Comparison of ENCODE assay signal across 14 cellular contexts in genomic region chr3:19899264-19899663, GRCh38. TPM values are rescaled to one million over a fixed set of nuclear protein-coding genes. Genes with fewer than 3 reads are reported as not detected.
DNase-seq lines count a peak whose midpoint lies in the region; ATAC-seq, FAIRE-seq and TF ChIP-seq lines count a peak whose summit lies in the region.
"Had no signal": no experiment of that assay in that cellular context is flagged by ENCODE, and none has a peak within 500 bp of the region (broad histone marks: within the 10 kb centered on the region; RNA-seq: fewer than 3 reads in every experiment).

No MANE protein-coding gene starts in this region.

- CTCF ChIA-PET in A549 (lab: Yijun Ruan, JAX), result interaction anchor here (0.9 to 2.6 kb wide), 5 partner anchors 11 to 33 kb away, joined by 3 to 12 read pairs (median 3); no protein-coding TSS in a partner anchor

- no peaks in the 10 kb centered on the region for H3K9me3 ChIP-seq in A549
- H3K9me3 ChIP-seq in small intestine (ENCODE audit: control insufficient read depth, low read depth), result no peaks in the 10 kb centered on the region

- FAIRE-seq in A549 (lab: Jason Lieb, UNC) (no peak), small intestine (lab: Jason Lieb, UNC) (no peak)
- FAIRE-seq: A204.1 had no signal

- H3K27ac ChIP-seq in A549 (peak overlapping the region; percentile 69 to 85), small intestine (ENCODE audit: low read depth in 1 of 2, low read length in 1 of 2) (no peak overlapping the region)

- H3K4me1 ChIP-seq in A549, result peaks cover 43% of the 10 kb centered on the region
- no peaks in the 10 kb centered on the region for H3K4me1 ChIP-seq in small intestine (ENCODE audit: control insufficient read depth in 2 of 2, insufficient read depth in 1 of 2, low read depth in 1 of 2, low read length in 1 of 2)

- H3K36me3 ChIP-seq in small intestine (ENCODE audit: control insufficient read depth in 2 of 2, insufficient read depth in 2 of 2, low read length in 2 of 2), result no peaks in the 10 kb centered on the region

- DNase-seq in A549 (ENCODE audit: low read depth in 1 of 2, low spot score in 1 of 2) (no peak), HuH-7 (ENCODE audit: low spot score) (peak; percentile 35), left lobe of liver (ENCODE audit: low spot score) (no peak), small intestine (peak; percentile 11), NCI-H1436 (lab: John Stamatoyannopoulos, UW) (no peak)
- no peak for DNase-seq in stimulated activated CD4-positive, alpha-beta T cell treated with anti-CD3 and anti-CD28 coated beads, Interleukin-2, amount 100 ng/mL, for 24 hours
- DNase-seq: CD8-positive, alpha-beta T cell; DMS 273 treated with DMSO at 0.1 percent for 48 hours; H7; KG1 had no signal

- no peak for TF ChIP-seq POLR2A in A549 (IDR thresholded peaks at IDR 0.05; ENCODE audit: low read length)

- no peak for TF ChIP-seq RAD21 in A549 (conservative IDR thresholded peaks at IDR 0.05 in 1 of 2, IDR thresholded peaks at IDR 0.05 in 1 of 2)

- no peak for TF ChIP-seq CTCF in A549 (IDR thresholded peaks at IDR 0.05)

- 47% methylated on average over 2 of the region's 2 CpGs for WGBS in A549 (ENCODE audit: missing lambda C conversion rate)
- whole genome bisulfite sequencing in small intestine, 3 donors, result 23 to 77% (median 49%) methylated on average over 2 of the region's 2 CpGs

- H3K4me3 ChIP-seq in A549, result peak overlapping the region; percentile 8; the same call in 2 of the 3 replicates
- no peak overlapping the region for H3K4me3 ChIP-seq in small intestine (ENCODE audit: low read depth in 1 of 2, low read length in 2 of 2)
- H3K4me3 ChIP-seq: GM23338 had no signal

- peak overlapping the region; percentile 83 for H3K4me2 ChIP-seq in A549
- H3K4me2 ChIP-seq: GM23338 had no signal

- ATAC-seq in A549 (no peak), left lobe of liver (peak; percentile 61), HG03095 (IDR thresholded peaks at IDR 0.05; ENCODE audit: unreplicated experiment) (no peak)
- ATAC-seq: CD8-positive, alpha-beta T cell; GM23338 had no signal

- TF ChIP-seq EP300 in A549 (IDR thresholded peaks at IDR 0.05), result no peak

- H3K27me3 ChIP-seq in small intestine (ENCODE audit: control insufficient read depth in 2 of 2, insufficient read depth in 2 of 2, low read length in 2 of 2), result no peaks in the 10 kb centered on the region

- POLR2A ChIA-PET in A549 (lab: Yijun Ruan, JAX), result interaction anchor here (1.3 to 2.2 kb wide), 2 partner anchors 10 to 11 kb away, joined by 5 to 12 read pairs; no protein-coding TSS in a partner anchor

TF ChIP-seq in A549, 52 proteins besides CTCF, POLR2A, EP300 and RAD21:
- TF ChIP-seq RNF2 (IDR thresholded peaks at IDR 0.05; ENCODE audit: borderline replicate concordance, low read depth) (no peak), FOXS1 (CRISPR knock-in tag; IDR thresholded peaks at IDR 0.05) (no peak), ESRRA (IDR thresholded peaks at IDR 0.05; ENCODE audit: borderline replicate concordance, low read length) (no peak), PHF8 (IDR thresholded peaks at IDR 0.05; ENCODE audit: borderline replicate concordance, low read depth) (no peak), MAZ (IDR thresholded peaks at IDR 0.05; ENCODE audit: borderline replicate concordance, low read depth, low read length) (no peak), HOXA7 (CRISPR knock-in tag; IDR thresholded peaks at IDR 0.05) (no peak), CHD2 (IDR thresholded peaks at IDR 0.05; ENCODE audit: low read length, partially characterized antibody) (no peak), ATOH8 (CRISPR knock-in tag; IDR thresholded peaks at IDR 0.05; ENCODE audit: low read depth) (no peak), NPAS2 (CRISPR knock-in tag; IDR thresholded peaks at IDR 0.05; ENCODE audit: borderline replicate concordance) (no peak), GATA3 (IDR thresholded peaks at IDR 0.05; ENCODE audit: borderline replicate concordance) (no peak), REST (IDR thresholded peaks at IDR 0.05) (no peak), RARB (CRISPR knock-in tag; IDR thresholded peaks at IDR 0.05) (no peak), NR3C1 (IDR thresholded peaks at IDR 0.05) (no peak), BHLHE40 (IDR thresholded peaks at IDR 0.05; ENCODE audit: low read depth, low read length) (no peak), ZC3H11A (IDR thresholded peaks at IDR 0.05) (no peak), RCOR1 (IDR thresholded peaks at IDR 0.05; ENCODE audit: low read depth, low read length) (no peak)

RNA-seq across cellular contexts. Expression of gene EFHB, which starts 34.8 kb away (rescaled TPM):
- polyA plus RNA-seq in A549 (2011; rRNA removed) (1.9 and 2.1 TPM in 2 replicates), A549 (2017; fragmentation: RNase III; extraction: RNeasy Plus Mini Kit Qiagen cat#74134 plus additional on column Dnase treatment) (2.1 to 2.8 TPM (median 2.7 TPM) in 3 replicates), small intestine (under 1 TPM in 1 of 3 donors, not detected in 2; 0.45 TPM)
- polyA plus RNA-seq in A549 (2012; cell fraction: cytosol; rRNA removed), result 0.52 and 0.67 TPM in 2 replicates
- polyA plus RNA-seq in A549 (2012; cell fraction: nucleus; rRNA removed), result 0.29 and 0.92 TPM in 2 replicates
- 1.4 and 1.7 TPM in 2 replicates for polyA minus RNA-seq in A549 (2011; rRNA and poly(A)+ RNA removed)
- 0.48 TPM for total RNA-seq in left lobe of liver
- total RNA-seq: Daoy had no signal

RNA-seq across cellular contexts. Expression of gene RAB5A, which starts 47.6 kb away (rescaled TPM):
- polyA plus RNA-seq in A549 (2011; rRNA removed) (51.5 and 66.6 TPM in 2 replicates), A549 (2017; fragmentation: RNase III; extraction: RNeasy Plus Mini Kit Qiagen cat#74134 plus additional on column Dnase treatment) (41.2 to 43.9 TPM (median 43.2 TPM) in 3 replicates), small intestine (10 to 100 TPM; 27.6 to 41.6 (median 41.2) TPM)
- 15.3 and 16.9 TPM in 2 replicates for polyA plus RNA-seq in A549 (2012; cell fraction: cytosol; rRNA removed)
- 6.9 and 7.7 TPM in 2 replicates for polyA plus RNA-seq in A549 (2012; cell fraction: nucleus; rRNA removed)
- polyA minus RNA-seq in A549 (2011; rRNA and poly(A)+ RNA removed), result 13.4 and 14.3 TPM in 2 replicates
- total RNA-seq in left lobe of liver, result 17.5 TPM

Comparison
In these comparisons a context has a peak if more than half of its experiments do, and no peak if none do; other contexts are left out.
1. DNase-seq: peak in HuH-7 (single experiment) and small intestine (single experiment); none in A549 (0 of 2), left lobe of liver (single experiment), stimulated activated CD4-positive, alpha-beta T cell treated with anti-CD3 and anti-CD28 coated beads, Interleukin-2, amount 100 ng/mL, for 24 hours (0 of 2) and NCI-H1436 (single experiment).
2. H3K27ac ChIP-seq: peak in A549 (2 of 2); none in small intestine (0 of 2).